In the genomic region with DNA sequence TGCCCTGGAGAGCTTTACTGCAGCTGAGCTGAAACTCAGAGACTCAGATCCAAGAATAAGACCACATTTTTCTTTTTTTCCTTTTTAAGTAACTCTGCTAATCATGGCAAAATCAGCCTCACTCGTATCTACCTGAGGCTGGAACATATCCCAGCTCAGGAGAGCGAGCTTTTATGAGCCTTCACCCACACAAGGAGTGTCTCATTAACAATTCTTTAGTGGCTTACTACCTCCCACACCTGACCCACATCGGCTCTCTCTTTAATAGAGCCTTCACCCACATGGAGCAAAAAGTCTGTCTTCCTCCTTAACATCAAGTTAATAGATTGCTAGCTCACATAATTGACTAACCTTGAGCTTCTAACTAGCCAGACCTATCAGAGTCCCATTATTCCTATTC, we compare ENCODE assay signal across 1 cellular context.
TF ChIP-seq lines count a peak whose summit lies in the region.

No MANE protein-coding gene starts in this region.

TF ChIP-seq in HepG2, 621 proteins besides CTCF, POLR2A, EP300 and RAD21 (continued from another document):
- TF ChIP-seq, protein P1, sequence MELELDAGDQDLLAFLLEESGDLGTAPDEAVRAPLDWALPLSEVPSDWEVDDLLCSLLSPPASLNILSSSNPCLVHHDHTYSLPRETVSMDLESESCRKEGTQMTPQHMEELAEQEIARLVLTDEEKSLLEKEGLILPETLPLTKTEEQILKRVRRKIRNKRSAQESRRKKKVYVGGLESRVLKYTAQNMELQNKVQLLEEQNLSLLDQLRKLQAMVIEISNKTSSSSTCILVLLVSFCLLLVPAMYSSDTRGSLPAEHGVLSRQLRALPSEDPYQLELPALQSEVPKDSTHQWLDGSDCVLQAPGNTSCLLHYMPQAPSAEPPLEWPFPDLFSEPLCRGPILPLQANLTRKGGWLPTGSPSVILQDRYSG (CRISPR knock-in tag; IDR thresholded peaks at IDR 0.05) = no peak
- no peak for TF ChIP-seq FOXA3 (CRISPR knock-in tag; IDR thresholded peaks at IDR 0.05)
- no peak for TF ChIP-seq CEBPB (IDR thresholded peaks at IDR 0.05; ENCODE audit: borderline replicate concordance, low read depth, low read length)
- TF ChIP-seq ZNF766 (CRISPR knock-in tag; IDR thresholded peaks at IDR 0.05; ENCODE audit: borderline replicate concordance) = no peak
- TF ChIP-seq PHF5A (CRISPR knock-in tag; IDR thresholded peaks at IDR 0.05; ENCODE audit: low read depth, unreplicated experiment) = no peak
- no peak for TF ChIP-seq TAF1 (CRISPR knock-in tag; IDR thresholded peaks at IDR 0.05)
- no peak for TF ChIP-seq ZNF644 (CRISPR knock-in tag; IDR thresholded peaks at IDR 0.05; ENCODE audit: low read depth)
